ENCODE assay signal across 1 cellular context in the genomic region with DNA sequence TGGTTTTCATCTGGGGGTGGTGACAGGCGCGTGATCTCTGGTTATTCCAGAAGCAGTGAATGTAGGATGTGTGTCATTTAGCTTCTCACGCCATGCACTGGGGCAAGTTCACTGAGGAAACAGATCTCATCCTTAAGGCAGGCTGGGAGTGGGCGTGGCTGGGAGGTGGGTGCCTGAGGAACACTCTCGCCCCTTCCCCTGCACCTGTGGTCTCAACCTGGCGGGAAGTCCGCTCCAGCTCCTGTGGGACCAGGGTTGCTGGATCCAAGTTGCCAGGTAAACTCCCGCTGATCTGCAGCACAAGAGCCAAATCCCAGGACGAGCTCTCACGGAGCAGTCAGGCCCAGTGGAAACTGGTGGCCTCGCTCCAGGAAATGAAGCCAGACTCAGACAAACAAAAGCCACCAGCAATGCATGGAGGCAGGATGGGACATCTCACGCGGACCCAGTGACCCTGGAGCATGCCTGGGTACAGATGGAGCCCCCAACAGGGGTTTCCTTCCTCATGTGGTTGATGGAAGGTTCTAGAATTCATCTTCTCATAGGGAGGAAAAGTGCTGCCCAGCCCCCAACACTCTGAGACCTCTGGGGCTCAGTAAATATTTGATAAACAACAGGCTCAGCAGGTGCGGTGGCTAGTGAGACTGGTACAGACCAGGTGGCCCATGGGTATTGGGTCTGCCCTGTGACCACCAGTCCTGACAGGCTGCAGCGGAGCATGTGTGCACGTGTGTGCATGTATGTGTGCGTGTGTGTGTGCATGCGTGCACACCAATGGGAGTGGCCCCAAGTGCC.
TF ChIP-seq lines count a peak whose summit lies in the region.

No MANE protein-coding gene starts in this region.

TF ChIP-seq in HepG2, 621 proteins besides CTCF, POLR2A, EP300 and RAD21 (continued from another document):
- TF ChIP-seq GABPA (IDR thresholded peaks at IDR 0.05; ENCODE audit: low read depth, low read length) = peak; percentile 11; the same call in 1 of the 2 replicates
- TF ChIP-seq GABPA (CRISPR knock-in tag; IDR thresholded peaks at IDR 0.05; ENCODE audit: low read depth) = no peak
